In genomic region chr3:145943994-145944393, GRCh38 we compare ENCODE assay signal across 1 cellular context.
TF ChIP-seq lines count a peak whose summit lies in the region.

No MANE protein-coding gene starts in this region.

TF ChIP-seq in H1, 55 proteins besides CTCF, POLR2A, EP300 and RAD21 (continued from another document):
- no peak for TF ChIP-seq POLR2AphosphoS5 (IDR thresholded peaks at IDR 0.05; ENCODE audit: low read depth, low read length)
- TF ChIP-seq TCF12 (IDR thresholded peaks at IDR 0.05; ENCODE audit: low read depth, low read length): no peak
- no peak for TF ChIP-seq MAX (IDR thresholded peaks at IDR 0.05)
- TF ChIP-seq CTBP2 (IDR thresholded peaks at IDR 0.05; ENCODE audit: borderline replicate concordance, insufficient read depth, insufficient read length, low read length): no peak
- TF ChIP-seq SAP30 (IDR thresholded peaks at IDR 0.05; ENCODE audit: insufficient read depth, insufficient replicate concordance, low read length): no peak
TF ChIP-seq in H1: peak in this region for 0.
